ENCODE assay signal across 22 cellular contexts in genomic region chr9:104850771-104851170, GRCh38.
DNase-seq lines count a peak whose midpoint lies in the region; ATAC-seq and TF ChIP-seq lines count a peak whose summit lies in the region.
"Had no signal": no experiment of that assay in that cellular context is flagged by ENCODE, and none has a peak within 500 bp of the region (broad histone marks: within the 10 kb centered on the region; RNA-seq: fewer than 3 reads in every experiment).

No MANE protein-coding gene starts in this region.

- H3K27ac Mint-ChIP-seq in naive thymus-derived CD4-positive, alpha-beta T cell, result no peak overlapping the region
- H3K27ac Mint-ChIP-seq: activated CD8-positive, alpha-beta T cell treated with anti-CD3 and anti-CD28 coated beads for 36 hours; HFFc6 had no signal

- no peak overlapping the region for H3K4me3 ChIP-seq in naive thymus-derived CD4-positive, alpha-beta T cell (ENCODE audit: low read length)
- H3K4me3 ChIP-seq in vagina, result no peak overlapping the region
- H3K4me3 ChIP-seq: K562, right lobe of liver had no signal

- POLR2A ChIA-PET in naive thymus-derived CD4-positive, alpha-beta T cell (lab: Charles Lee), result no interaction called here

- H3K36me3 Mint-ChIP-seq in naive thymus-derived CD4-positive, alpha-beta T cell, result peaks cover 0 to 44% (median 17%) of the 10 kb centered on the region in 5 donors

- no peaks in the 10 kb centered on the region for H3K4me1 ChIP-seq in naive thymus-derived CD4-positive, alpha-beta T cell (ENCODE audit: control insufficient read depth in 2 of 2, insufficient read depth in 2 of 2, low read length in 2 of 2)
- peaks cover 39% of the 10 kb centered on the region for H3K4me1 ChIP-seq in vagina

- no peak for TF ChIP-seq CTCF in vagina (IDR thresholded peaks at IDR 0.05)

- no peak for TF ChIP-seq POLR2A in vagina (IDR thresholded peaks at IDR 0.05)

- intact Hi-C loops in naive thymus-derived CD4-positive, alpha-beta T cell (cut with micrococcal nuclease), result no loop called here
- intact Hi-C loops in vagina (cut with DNase I), result no loop called here

- no peaks in the 10 kb centered on the region for H3K27me3 Mint-ChIP-seq in naive thymus-derived CD4-positive, alpha-beta T cell
- H3K27me3 Mint-ChIP-seq: activated CD8-positive, alpha-beta T cell treated with anti-CD3 and anti-CD28 coated beads for 36 hours; memory B cell had no signal

- H3K9me3 ChIP-seq in naive thymus-derived CD4-positive, alpha-beta T cell (ENCODE audit: control insufficient read depth in 2 of 3, low read length in 3 of 3), result no peaks in the 10 kb centered on the region
- H3K9me3 ChIP-seq in vagina, result no peaks in the 10 kb centered on the region
- H3K9me3 ChIP-seq: right lobe of liver had no signal

- H3K27me3 ChIP-seq in naive thymus-derived CD4-positive, alpha-beta T cell (ENCODE audit: control insufficient read depth in 2 of 2, insufficient read depth in 2 of 2, low read length in 2 of 2), result no peaks in the 10 kb centered on the region
- no peaks in the 10 kb centered on the region for H3K27me3 ChIP-seq in vagina
- H3K27me3 ChIP-seq: right lobe of liver had no signal

- DNase-seq in CD1c-positive myeloid dendritic cell (ENCODE audit: extremely low spot score) (peak; percentile 67), dermis blood vessel endothelial cell (peak; percentile 39), hypothalamus (lab: John Stamatoyannopoulos, UW) (no peak), amygdala (lab: John Stamatoyannopoulos, UW) (no peak), vagina (ENCODE audit: extremely low spot score in 2 of 2) (no peak)
- DNase-seq in naive thymus-derived CD4-positive, alpha-beta T cell, result no peak
- DNase-seq: activated CD8-positive, alpha-beta T cell treated with anti-CD3 and anti-CD28 coated beads for 36 hours; aorta; C1 segment of cervical spinal cord; cerebellar nuclear complex; HFFc6; kidney glomerular epithelial cell; NCI-H2029; NCI-H446 treated with DMSO at 0.1 percent for 48 hours; occipital lobe; right lobe of liver; T-helper 9 cell had no signal

- no peak overlapping the region for H3K27ac ChIP-seq in naive thymus-derived CD4-positive, alpha-beta T cell (ENCODE audit: low read depth, low read length)
- no peak overlapping the region for H3K27ac ChIP-seq in vagina
- H3K27ac ChIP-seq: right lobe of liver had no signal

- 0 out of 3 replicates have a peak, but pooled peaks have one; percentile 32 for ATAC-seq in SK-N-SH treated with all-trans-retinoic acid at 6 μM for 48 hours
- peak; percentile 34 for ATAC-seq in naive thymus-derived CD4-positive, alpha-beta T cell
- ATAC-seq in HG03175 (IDR thresholded peaks at IDR 0.05; ENCODE audit: unreplicated experiment), result no peak
- ATAC-seq: activated CD4-positive, CD25-positive, alpha-beta regulatory T cell treated with anti-CD3 and anti-CD28 coated beads, Interleukin-2, amount 50 U/mL, for 24 hours; activated CD8-positive, alpha-beta T cell treated with anti-CD3 and anti-CD28 coated beads for 36 hours; K562 had no signal

- H3K9me3 Mint-ChIP-seq in naive thymus-derived CD4-positive, alpha-beta T cell, result no peaks in the 10 kb centered on the region
- H3K9me3 Mint-ChIP-seq: activated CD8-positive, alpha-beta T cell treated with anti-CD3 and anti-CD28 coated beads for 36 hours; HFFc6; memory B cell had no signal

- no peak overlapping the region for H3K4me3 Mint-ChIP-seq in naive thymus-derived CD4-positive, alpha-beta T cell
- H3K4me3 Mint-ChIP-seq: activated CD8-positive, alpha-beta T cell treated with anti-CD3 and anti-CD28 coated beads for 36 hours; HFFc6; memory B cell had no signal

- H3K36me3 ChIP-seq in naive thymus-derived CD4-positive, alpha-beta T cell (ENCODE audit: control insufficient read depth in 2 of 3, insufficient read depth in 3 of 3, low read length in 3 of 3), result peaks cover 0 to 16% (median 0%) of the 10 kb centered on the region in 3 experiments
- peaks cover 0 to 7% of the 10 kb centered on the region in 2 donors for H3K36me3 ChIP-seq in vagina

- CTCF ChIA-PET in naive thymus-derived CD4-positive, alpha-beta T cell (lab: Charles Lee), result no interaction called here

- H3K4me1 Mint-ChIP-seq in naive thymus-derived CD4-positive, alpha-beta T cell, result peaks cover 0 to 5% (median 0%) of the 10 kb centered on the region in 7 donors
- H3K4me1 Mint-ChIP-seq: memory B cell had no signal

TF ChIP-seq in SK-N-SH treated with all-trans-retinoic acid at 6 μM for 48 hours, 23 proteins besides CTCF, POLR2A, EP300 and RAD21:
- TF ChIP-seq SNAI2 (CRISPR knock-in tag; IDR thresholded peaks at IDR 0.05), result no peak
- TF ChIP-seq TOX (CRISPR knock-in tag; IDR thresholded peaks at IDR 0.05; ENCODE audit: borderline replicate concordance), result no peak
- 0 out of 2 replicates have a peak, but pooled peaks have one; percentile 22 for TF ChIP-seq ISL1 (CRISPR knock-in tag; IDR thresholded peaks at IDR 0.05)
- no peak for TF ChIP-seq ZFP3 (CRISPR knock-in tag; IDR thresholded peaks at IDR 0.05)
- no peak for TF ChIP-seq ESRRG (CRISPR knock-in tag; IDR thresholded peaks at IDR 0.05)
- no peak for TF ChIP-seq PPARA (CRISPR knock-in tag; IDR thresholded peaks at IDR 0.05; ENCODE audit: borderline replicate concordance)
- TF ChIP-seq CSRNP3 (CRISPR knock-in tag; IDR thresholded peaks at IDR 0.05), result no peak

Comparison
In these comparisons a context has a peak if more than half of its experiments do, and no peak if none do; other contexts are left out.
1. DNase-seq: peak in CD1c-positive myeloid dendritic cell (single experiment) and dermis blood vessel endothelial cell (single experiment); none in naive thymus-derived CD4-positive, alpha-beta T cell (0 of 9), hypothalamus (0 of 51), amygdala (0 of 56) and vagina (0 of 2).